Comparison of ENCODE assay signal across 31 cellular contexts in genomic region chr1:20429296-20429695, GRCh38. TPM values are rescaled to one million over a fixed set of nuclear protein-coding genes. Genes with fewer than 3 reads are reported as not detected.
DNase-seq lines count a peak whose midpoint lies in the region; ATAC-seq, FAIRE-seq and TF ChIP-seq lines count a peak whose summit lies in the region.
"Had no signal": no experiment of that assay in that cellular context is flagged by ENCODE, and none has a peak within 500 bp of the region (broad histone marks: within the 10 kb centered on the region; RNA-seq: fewer than 3 reads in every experiment).

No MANE protein-coding gene starts in this region.

- peaks cover 13% of the 10 kb centered on the region for H3K4me1 Mint-ChIP-seq in endodermal cell
- H3K4me1 Mint-ChIP-seq: naive thymus-derived CD8-positive, alpha-beta T cell; T-cell had no signal

- intact Hi-C loops in left ventricle myocardium inferior (cut with micrococcal nuclease): no loop called here
- intact Hi-C loops in cardiac septum (cut with DNase I): no loop called here

- H3K9me3 Mint-ChIP-seq in endodermal cell: peaks cover 13% of the 10 kb centered on the region
- H3K9me3 Mint-ChIP-seq: activated naive CD4-positive, alpha-beta T cell treated with anti-CD3 and anti-CD28 coated beads, Interleukin-2, amount 50 U/mL, for 72 hours had no signal

- peaks cover 61% of the 10 kb centered on the region for H3K27me3 Mint-ChIP-seq in endodermal cell (ENCODE audit: insufficient read depth)

- H3K9me3 ChIP-seq in left ventricle myocardium inferior (replicated peaks) (peaks cover 18% of the 10 kb centered on the region), endodermal cell (ENCODE audit: control insufficient read depth, low read length) (peaks cover 17% of the 10 kb centered on the region)
- H3K9me3 ChIP-seq: prostate gland, testis had no signal

- FAIRE-seq in urothelium cell line (lab: Jason Lieb, UNC): no peak
- FAIRE-seq: A549, kidney had no signal

- ATAC-seq in HG02840 (IDR thresholded peaks at IDR 0.05; ENCODE audit: low FRiP score, unreplicated experiment) (no peak), GM18868 (IDR thresholded peaks at IDR 0.05; ENCODE audit: unreplicated experiment) (no peak)
- ATAC-seq: activated naive CD4-positive, alpha-beta T cell treated with anti-CD3 and anti-CD28 coated beads, Interleukin-2, amount 50 U/mL, for 72 hours; naive thymus-derived CD8-positive, alpha-beta T cell; T-cell had no signal

- H3K4me3 ChIP-seq in left ventricle myocardium inferior (no peak overlapping the region), endodermal cell (ENCODE audit: low read length) (no peak overlapping the region)
- H3K4me3 ChIP-seq: A549, cardiac muscle cell, prostate gland, testis, uterus had no signal

- H3K27me3 ChIP-seq in left ventricle myocardium inferior (ENCODE audit: low read depth): peaks cover 61% of the 10 kb centered on the region
- peaks cover 9% of the 10 kb centered on the region for H3K27me3 ChIP-seq in endodermal cell (ENCODE audit: control insufficient read depth, insufficient read depth, low read length, poor library complexity, severe bottlenecking)
- H3K27me3 ChIP-seq: testis, uterus had no signal

- no peak for DNase-seq in left ventricle myocardium inferior
- no peak for DNase-seq in cardiac septum (ENCODE audit: low spot score)
- peak; percentile 44 for DNase-seq in endodermal cell
- peak; percentile 23 for DNase-seq in iris pigment epithelial cell (ENCODE audit: low read depth)
- no peak for DNase-seq in DMS 273 treated with DMSO at 0.1 percent for 48 hours (lab: John Stamatoyannopoulos, UW)
- no peak for DNase-seq in urothelium cell line (ENCODE audit: low spot score)
- DNase-seq: activated CD4-positive, alpha-beta T cell treated with anti-CD3 and anti-CD28 coated beads for 48 hours; activated effector memory CD4-positive, alpha-beta T cell treated with Interleukin-2 at 50 U/mL for 16 hours; activated T-cell treated with anti-CD3 and anti-CD28 coated beads, Interleukin-2, amount 50 U/mL, for 1 hour; CD4-positive, alpha-beta T cell; DND-41; KG1; kidney; MM.1S; naive thymus-derived CD8-positive, alpha-beta T cell; NCI-H1105 treated with DMSO at 0.1 percent for 48 hours; NCI-H187 treated with DMSO at 0.1 percent for 48 hours; NCI-H2171 treated with DMSO at 0.1 percent for 48 hours; NCI-H510A treated with DMSO at 0.1 percent for 48 hours; occipital lobe; RPMI8226; stimulated activated naive CD4-positive, alpha-beta T cell; T-cell; testis; uterus had no signal

- H3K36me3 ChIP-seq in left ventricle myocardium inferior: no peaks in the 10 kb centered on the region
- H3K36me3 ChIP-seq in endodermal cell (ENCODE audit: control insufficient read depth, insufficient read depth, low read length): no peaks in the 10 kb centered on the region
- H3K36me3 ChIP-seq: cardiac muscle cell, prostate gland, uterus had no signal

- no peak overlapping the region for H3K27ac Mint-ChIP-seq in endodermal cell
- H3K27ac Mint-ChIP-seq: activated naive CD4-positive, alpha-beta T cell treated with anti-CD3 and anti-CD28 coated beads, Interleukin-2, amount 50 U/mL, for 72 hours; CD4-positive, alpha-beta T cell; naive thymus-derived CD8-positive, alpha-beta T cell; T-cell had no signal

- no peaks in the 10 kb centered on the region for H3K36me3 Mint-ChIP-seq in endodermal cell (ENCODE audit: low read depth)
- H3K36me3 Mint-ChIP-seq: activated naive CD4-positive, alpha-beta T cell treated with anti-CD3 and anti-CD28 coated beads, Interleukin-2, amount 50 U/mL, for 72 hours; naive thymus-derived CD8-positive, alpha-beta T cell; T-cell had no signal

- H3K27ac ChIP-seq in left ventricle myocardium inferior (replicated peaks): peak overlapping the region; percentile 68
- no peak overlapping the region for H3K27ac ChIP-seq in endodermal cell (ENCODE audit: low read depth, low read length)
- H3K27ac ChIP-seq: cardiac muscle cell, prostate gland, testis had no signal

- WGBS in endodermal cell (ENCODE audit: insufficient coverage in 1 of 2, insufficient read length in 1 of 2), 2 experiments: 80 to 96% methylated on average over 3 to 6 of the region's 6 CpGs

- no peaks in the 10 kb centered on the region for H3K4me1 ChIP-seq in left ventricle myocardium inferior
- peaks cover 4% of the 10 kb centered on the region for H3K4me1 ChIP-seq in endodermal cell (ENCODE audit: control insufficient read depth, insufficient read depth, low read length)
- H3K4me1 ChIP-seq: prostate gland, testis, uterus had no signal

- no peak for TF ChIP-seq CTCF in left ventricle myocardium inferior (IDR thresholded peaks at IDR 0.05; ENCODE audit: borderline replicate concordance)
- TF ChIP-seq CTCF in endodermal cell (conservative IDR thresholded peaks at IDR 0.05): no peak

- H3K9ac ChIP-seq in endodermal cell (ENCODE audit: extremely low read depth, low read length, poor library complexity, severe bottlenecking): no peak overlapping the region

- H3K4me3 Mint-ChIP-seq in endodermal cell: no peak overlapping the region
- H3K4me3 Mint-ChIP-seq: CD4-positive, alpha-beta T cell; naive thymus-derived CD8-positive, alpha-beta T cell; T-cell had no signal

RNA-seq across cellular contexts. Expression of gene CAMK2N1, which starts 56.7 kb away (rescaled TPM):
- total RNA-seq in left ventricle myocardium inferior (7.9 TPM), cardiac septum (11.7 TPM), endodermal cell (10 to 100 TPM; 10.2 to 16.2 TPM)
- 29.4 TPM for polyA plus RNA-seq in endodermal cell (2013, experiment 1 of 2)
- polyA plus RNA-seq in endodermal cell (2013, experiment 2 of 2): 26.4 TPM

Comparison
In these comparisons a context has a peak if more than half of its experiments do, and no peak if none do; other contexts are left out.
1. DNase-seq: peak in endodermal cell (single experiment) and iris pigment epithelial cell (single experiment); none in left ventricle myocardium inferior (single experiment), cardiac septum (single experiment), DMS 273 treated with DMSO at 0.1 percent for 48 hours (single experiment) and urothelium cell line (single experiment).